In the genomic region with DNA sequence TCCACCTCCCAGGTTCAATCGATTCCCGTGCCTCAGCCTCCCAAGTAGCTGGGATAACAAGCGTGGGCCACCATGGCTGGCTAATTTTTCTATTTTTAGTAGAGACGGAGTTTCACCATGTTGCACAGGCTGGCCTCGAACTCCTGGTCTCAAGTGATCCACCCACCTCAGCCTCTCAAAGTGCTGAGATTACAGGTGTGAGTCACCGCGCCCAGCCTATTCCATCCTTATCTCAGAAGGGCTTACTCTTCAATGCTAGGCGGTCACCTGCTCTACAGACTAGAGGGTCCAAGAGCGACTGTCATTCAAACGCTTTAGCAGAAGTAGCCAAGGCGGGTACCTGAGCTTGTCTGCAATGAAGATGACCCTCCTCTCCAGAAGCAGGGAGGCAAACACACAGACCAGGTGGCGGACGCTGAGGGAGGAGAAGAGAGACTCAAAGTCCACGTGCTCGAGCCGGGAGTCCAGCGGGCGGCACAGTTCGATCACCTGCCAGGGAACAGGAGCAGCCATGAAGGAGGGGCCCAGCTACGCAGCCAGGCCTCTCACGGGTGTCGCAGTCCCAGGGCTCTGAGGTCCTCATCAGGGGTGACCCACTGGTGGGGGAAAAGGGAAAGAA, we compare ENCODE assay signal across 1 cellular context.
TF ChIP-seq lines count a peak whose summit lies in the region.

No MANE protein-coding gene starts in this region.

TF ChIP-seq in HepG2, 621 proteins besides CTCF, POLR2A, EP300 and RAD21 (continued from another document and continues in another):
- TF ChIP-seq ZNF264 (CRISPR knock-in tag; IDR thresholded peaks at IDR 0.05) (no peak), PRPF4 (IDR thresholded peaks at IDR 0.05; ENCODE audit: low read depth, low read length, poor library complexity, severe bottlenecking) (no peak), NCOA2 (CRISPR knock-in tag; IDR thresholded peaks at IDR 0.05) (peak; percentile 19; the same call in 1 of the 2 replicates), ZFP36L1 (CRISPR knock-in tag; IDR thresholded peaks at IDR 0.05) (no peak), ZZZ3 (CRISPR knock-in tag; IDR thresholded peaks at IDR 0.05; ENCODE audit: borderline replicate concordance) (no peak), ZNF160 (CRISPR knock-in tag; IDR thresholded peaks at IDR 0.05) (no peak), DNMT1 (CRISPR knock-in tag; IDR thresholded peaks at IDR 0.05) (no peak), RXRA (CRISPR knock-in tag; IDR thresholded peaks at IDR 0.05) (no peak; the same call in 1 of the 2 replicates), STAT5B (CRISPR knock-in tag; IDR thresholded peaks at IDR 0.05) (no peak), HMG20B (CRISPR knock-in tag; conservative IDR thresholded peaks at IDR 0.05) (no peak), HOXA9 (CRISPR knock-in tag; IDR thresholded peaks at IDR 0.05; ENCODE audit: borderline replicate concordance) (no peak), MAF1 (CRISPR knock-in tag; IDR thresholded peaks at IDR 0.05; ENCODE audit: borderline replicate concordance) (no peak), ZC3H4 (CRISPR knock-in tag; IDR thresholded peaks at IDR 0.05; ENCODE audit: borderline replicate concordance) (no peak), ZNF75D (CRISPR knock-in tag; IDR thresholded peaks at IDR 0.05; ENCODE audit: borderline replicate concordance) (no peak), ESRRA (CRISPR knock-in tag; IDR thresholded peaks at IDR 0.05; ENCODE audit: low read depth) (0 out of 2 replicates have a peak, but pooled peaks have one; percentile 44), POLR2AphosphoS2 (IDR thresholded peaks at IDR 0.05; ENCODE audit: low read depth, low read length) (no peak), TAF1 (CRISPR knock-in tag; IDR thresholded peaks at IDR 0.05) (no peak), GTF3A (CRISPR knock-in tag; conservative IDR thresholded peaks at IDR 0.05) (no peak), ZNF205 (CRISPR knock-in tag; IDR thresholded peaks at IDR 0.05) (no peak), KDM6A (CRISPR knock-in tag; IDR thresholded peaks at IDR 0.05; ENCODE audit: low read depth) (peak; percentile 26; the same call in 1 of the 2 replicates), NFKBIZ (CRISPR knock-in tag; IDR thresholded peaks at IDR 0.05) (no peak), JUNB (CRISPR knock-in tag; IDR thresholded peaks at IDR 0.05; ENCODE audit: borderline replicate concordance) (no peak)
- TF ChIP-seq, protein P1, sequence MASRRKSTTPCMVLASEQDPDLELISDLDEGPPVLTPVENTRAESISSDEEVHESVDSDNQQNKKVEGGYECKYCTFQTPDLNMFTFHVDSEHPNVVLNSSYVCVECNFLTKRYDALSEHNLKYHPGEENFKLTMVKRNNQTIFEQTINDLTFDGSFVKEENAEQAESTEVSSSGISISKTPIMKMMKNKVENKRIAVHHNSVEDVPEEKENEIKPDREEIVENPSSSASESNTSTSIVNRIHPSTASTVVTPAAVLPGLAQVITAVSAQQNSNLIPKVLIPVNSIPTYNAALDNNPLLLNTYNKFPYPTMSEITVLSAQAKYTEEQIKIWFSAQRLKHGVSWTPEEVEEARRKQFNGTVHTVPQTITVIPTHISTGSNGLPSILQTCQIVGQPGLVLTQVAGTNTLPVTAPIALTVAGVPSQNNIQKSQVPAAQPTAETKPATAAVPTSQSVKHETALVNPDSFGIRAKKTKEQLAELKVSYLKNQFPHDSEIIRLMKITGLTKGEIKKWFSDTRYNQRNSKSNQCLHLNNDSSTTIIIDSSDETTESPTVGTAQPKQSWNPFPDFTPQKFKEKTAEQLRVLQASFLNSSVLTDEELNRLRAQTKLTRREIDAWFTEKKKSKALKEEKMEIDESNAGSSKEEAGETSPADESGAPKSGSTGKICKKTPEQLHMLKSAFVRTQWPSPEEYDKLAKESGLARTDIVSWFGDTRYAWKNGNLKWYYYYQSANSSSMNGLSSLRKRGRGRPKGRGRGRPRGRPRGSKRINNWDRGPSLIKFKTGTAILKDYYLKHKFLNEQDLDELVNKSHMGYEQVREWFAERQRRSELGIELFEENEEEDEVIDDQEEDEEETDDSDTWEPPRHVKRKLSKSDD (CRISPR knock-in tag; IDR thresholded peaks at IDR 0.05; ENCODE audit: low read depth), result no peak
- TF ChIP-seq, protein P2, sequence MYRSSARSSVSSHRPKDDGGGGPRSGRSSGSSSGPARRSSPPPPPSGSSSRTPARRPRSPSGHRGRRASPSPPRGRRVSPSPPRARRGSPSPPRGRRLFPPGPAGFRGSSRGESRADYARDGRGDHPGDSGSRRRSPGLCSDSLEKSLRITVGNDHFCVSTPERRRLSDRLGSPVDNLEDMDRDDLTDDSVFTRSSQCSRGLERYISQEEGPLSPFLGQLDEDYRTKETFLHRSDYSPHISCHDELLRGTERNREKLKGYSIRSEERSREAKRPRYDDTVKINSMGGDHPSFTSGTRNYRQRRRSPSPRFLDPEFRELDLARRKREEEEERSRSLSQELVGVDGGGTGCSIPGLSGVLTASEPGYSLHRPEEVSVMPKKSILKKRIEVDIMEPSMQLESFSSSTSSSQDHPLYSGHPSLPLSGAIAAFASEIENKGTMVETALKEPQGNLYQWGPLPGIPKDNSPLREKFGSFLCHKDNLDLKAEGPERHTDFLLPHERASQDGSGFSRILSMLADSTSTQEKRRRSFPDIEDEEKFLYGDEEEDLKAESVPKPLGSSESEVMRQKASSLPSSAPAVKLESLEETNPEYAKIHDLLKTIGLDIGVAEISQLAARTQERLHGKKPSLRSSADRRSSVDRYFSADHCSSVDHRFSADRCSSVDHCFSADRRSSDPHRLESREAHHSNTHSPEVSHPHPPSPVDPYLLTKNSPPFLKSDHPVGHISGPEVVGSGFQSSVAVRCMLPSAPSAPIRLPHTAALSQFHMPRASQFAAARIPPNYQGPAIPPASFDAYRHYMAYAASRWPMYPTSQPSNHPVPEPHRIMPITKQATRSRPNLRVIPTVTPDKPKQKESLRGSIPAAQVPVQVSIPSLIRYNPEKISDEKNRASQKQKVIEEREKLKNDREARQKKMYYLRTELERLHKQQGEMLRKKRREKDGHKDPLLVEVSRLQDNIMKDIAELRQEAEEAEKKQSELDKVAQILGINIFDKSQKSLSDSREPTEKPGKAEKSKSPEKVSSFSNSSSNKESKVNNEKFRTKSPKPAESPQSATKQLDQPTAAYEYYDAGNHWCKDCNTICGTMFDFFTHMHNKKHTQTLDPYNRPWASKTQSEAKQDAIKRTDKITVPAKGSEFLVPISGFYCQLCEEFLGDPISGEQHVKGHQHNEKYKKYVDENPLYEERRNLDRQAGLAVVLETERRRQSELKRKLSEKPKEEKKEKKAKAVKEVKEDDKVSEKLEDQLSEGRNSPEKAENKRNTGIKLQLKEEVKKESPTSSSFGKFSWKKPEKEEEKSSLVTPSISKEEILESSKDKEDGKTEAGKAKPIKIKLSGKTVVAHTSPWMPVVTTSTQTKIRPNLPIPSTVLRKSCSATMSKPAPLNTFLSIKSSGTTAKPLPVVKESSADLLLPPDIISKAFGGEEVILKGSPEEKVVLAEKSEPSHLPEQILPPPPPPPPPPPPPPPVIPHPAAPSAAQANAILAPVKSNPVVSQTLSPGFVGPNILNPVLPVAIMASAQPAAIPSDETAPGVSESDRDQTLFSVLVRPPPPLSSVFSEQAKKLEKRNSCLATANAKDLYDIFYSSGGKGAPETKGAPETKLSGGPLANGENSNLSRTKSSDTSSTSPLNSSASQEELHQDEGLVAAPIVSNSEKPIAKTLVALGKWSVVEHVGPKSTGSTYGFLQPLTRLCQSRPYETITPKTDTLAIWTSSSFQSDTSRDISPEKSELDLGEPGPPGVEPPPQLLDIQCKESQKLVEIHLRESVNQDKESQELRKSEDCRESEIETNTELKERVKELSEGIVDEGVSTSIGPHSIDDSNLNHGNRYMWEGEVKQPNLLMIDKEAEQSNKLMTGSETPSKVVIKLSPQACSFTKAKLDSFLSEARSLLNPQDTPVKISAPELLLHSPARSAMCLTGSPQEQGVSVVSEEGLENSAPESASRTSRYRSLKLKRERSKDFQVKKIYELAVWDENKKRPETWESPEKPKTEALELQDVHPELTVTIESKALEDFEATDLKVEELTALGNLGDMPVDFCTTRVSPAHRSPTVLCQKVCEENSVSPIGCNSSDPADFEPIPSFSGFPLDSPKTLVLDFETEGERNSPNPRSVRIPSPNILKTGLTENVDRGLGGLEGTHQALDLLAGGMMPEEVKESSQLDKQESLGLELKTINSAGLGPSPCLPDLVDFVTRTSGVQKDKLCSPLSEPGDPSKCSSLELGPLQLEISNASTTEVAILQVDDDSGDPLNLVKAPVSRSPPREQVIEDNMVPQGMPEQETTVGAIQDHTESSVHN (CRISPR knock-in tag; IDR thresholded peaks at IDR 0.05), result no peak
- TF ChIP-seq, protein P3, sequence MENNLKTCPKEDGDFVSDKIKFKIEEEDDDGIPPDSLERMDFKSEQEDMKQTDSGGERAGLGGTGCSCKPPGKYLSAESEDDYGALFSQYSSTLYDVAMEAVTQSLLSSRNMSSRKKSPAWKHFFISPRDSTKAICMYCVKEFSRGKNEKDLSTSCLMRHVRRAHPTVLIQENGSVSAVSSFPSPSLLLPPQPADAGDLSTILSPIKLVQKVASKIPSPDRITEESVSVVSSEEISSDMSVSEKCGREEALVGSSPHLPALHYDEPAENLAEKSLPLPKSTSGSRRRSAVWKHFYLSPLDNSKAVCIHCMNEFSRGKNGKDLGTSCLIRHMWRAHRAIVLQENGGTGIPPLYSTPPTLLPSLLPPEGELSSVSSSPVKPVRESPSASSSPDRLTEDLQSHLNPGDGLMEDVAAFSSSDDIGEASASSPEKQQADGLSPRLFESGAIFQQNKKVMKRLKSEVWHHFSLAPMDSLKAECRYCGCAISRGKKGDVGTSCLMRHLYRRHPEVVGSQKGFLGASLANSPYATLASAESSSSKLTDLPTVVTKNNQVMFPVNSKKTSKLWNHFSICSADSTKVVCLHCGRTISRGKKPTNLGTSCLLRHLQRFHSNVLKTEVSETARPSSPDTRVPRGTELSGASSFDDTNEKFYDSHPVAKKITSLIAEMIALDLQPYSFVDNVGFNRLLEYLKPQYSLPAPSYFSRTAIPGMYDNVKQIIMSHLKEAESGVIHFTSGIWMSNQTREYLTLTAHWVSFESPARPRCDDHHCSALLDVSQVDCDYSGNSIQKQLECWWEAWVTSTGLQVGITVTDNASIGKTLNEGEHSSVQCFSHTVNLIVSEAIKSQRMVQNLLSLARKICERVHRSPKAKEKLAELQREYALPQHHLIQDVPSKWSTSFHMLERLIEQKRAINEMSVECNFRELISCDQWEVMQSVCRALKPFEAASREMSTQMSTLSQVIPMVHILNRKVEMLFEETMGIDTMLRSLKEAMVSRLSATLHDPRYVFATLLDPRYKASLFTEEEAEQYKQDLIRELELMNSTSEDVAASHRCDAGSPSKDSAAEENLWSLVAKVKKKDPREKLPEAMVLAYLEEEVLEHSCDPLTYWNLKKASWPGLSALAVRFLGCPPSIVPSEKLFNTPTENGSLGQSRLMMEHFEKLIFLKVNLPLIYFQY (CRISPR knock-in tag; IDR thresholded peaks at IDR 0.05; ENCODE audit: borderline replicate concordance), result no peak
- TF ChIP-seq, protein P4, sequence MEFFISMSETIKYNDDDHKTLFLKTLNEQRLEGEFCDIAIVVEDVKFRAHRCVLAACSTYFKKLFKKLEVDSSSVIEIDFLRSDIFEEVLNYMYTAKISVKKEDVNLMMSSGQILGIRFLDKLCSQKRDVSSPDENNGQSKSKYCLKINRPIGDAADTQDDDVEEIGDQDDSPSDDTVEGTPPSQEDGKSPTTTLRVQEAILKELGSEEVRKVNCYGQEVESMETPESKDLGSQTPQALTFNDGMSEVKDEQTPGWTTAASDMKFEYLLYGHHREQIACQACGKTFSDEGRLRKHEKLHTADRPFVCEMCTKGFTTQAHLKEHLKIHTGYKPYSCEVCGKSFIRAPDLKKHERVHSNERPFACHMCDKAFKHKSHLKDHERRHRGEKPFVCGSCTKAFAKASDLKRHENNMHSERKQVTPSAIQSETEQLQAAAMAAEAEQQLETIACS (CRISPR knock-in tag; IDR thresholded peaks at IDR 0.05), result no peak
- TF ChIP-seq, protein P5, sequence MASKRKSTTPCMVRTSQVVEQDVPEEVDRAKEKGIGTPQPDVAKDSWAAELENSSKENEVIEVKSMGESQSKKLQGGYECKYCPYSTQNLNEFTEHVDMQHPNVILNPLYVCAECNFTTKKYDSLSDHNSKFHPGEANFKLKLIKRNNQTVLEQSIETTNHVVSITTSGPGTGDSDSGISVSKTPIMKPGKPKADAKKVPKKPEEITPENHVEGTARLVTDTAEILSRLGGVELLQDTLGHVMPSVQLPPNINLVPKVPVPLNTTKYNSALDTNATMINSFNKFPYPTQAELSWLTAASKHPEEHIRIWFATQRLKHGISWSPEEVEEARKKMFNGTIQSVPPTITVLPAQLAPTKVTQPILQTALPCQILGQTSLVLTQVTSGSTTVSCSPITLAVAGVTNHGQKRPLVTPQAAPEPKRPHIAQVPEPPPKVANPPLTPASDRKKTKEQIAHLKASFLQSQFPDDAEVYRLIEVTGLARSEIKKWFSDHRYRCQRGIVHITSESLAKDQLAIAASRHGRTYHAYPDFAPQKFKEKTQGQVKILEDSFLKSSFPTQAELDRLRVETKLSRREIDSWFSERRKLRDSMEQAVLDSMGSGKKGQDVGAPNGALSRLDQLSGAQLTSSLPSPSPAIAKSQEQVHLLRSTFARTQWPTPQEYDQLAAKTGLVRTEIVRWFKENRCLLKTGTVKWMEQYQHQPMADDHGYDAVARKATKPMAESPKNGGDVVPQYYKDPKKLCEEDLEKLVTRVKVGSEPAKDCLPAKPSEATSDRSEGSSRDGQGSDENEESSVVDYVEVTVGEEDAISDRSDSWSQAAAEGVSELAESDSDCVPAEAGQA (IDR thresholded peaks at IDR 0.05; ENCODE audit: low read depth), result peak; percentile 60
- TF ChIP-seq, protein P5 (CRISPR knock-in tag; IDR thresholded peaks at IDR 0.05; ENCODE audit: borderline replicate concordance), result no peak
- TF ChIP-seq, protein P6, sequence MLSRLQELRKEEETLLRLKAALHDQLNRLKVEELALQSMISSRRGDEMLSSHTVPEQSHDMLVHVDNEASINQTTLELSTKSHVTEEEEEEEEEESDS (CRISPR knock-in tag; IDR thresholded peaks at IDR 0.05; ENCODE audit: borderline replicate concordance), result no peak
